Comparison of ENCODE assay signal across 1 cellular context in genomic region chr16:22347100-22347820, GRCh38.
TF ChIP-seq lines count a peak whose summit lies in the region.

No MANE protein-coding gene starts in this region.

TF ChIP-seq in WTC11, 78 proteins besides CTCF, POLR2A, EP300 and RAD21 (continued from another document):
- TF ChIP-seq ZNF512 (CRISPR knock-in tag; IDR thresholded peaks at IDR 0.05; ENCODE audit: borderline replicate concordance) = no peak
- TF ChIP-seq, protein P1, sequence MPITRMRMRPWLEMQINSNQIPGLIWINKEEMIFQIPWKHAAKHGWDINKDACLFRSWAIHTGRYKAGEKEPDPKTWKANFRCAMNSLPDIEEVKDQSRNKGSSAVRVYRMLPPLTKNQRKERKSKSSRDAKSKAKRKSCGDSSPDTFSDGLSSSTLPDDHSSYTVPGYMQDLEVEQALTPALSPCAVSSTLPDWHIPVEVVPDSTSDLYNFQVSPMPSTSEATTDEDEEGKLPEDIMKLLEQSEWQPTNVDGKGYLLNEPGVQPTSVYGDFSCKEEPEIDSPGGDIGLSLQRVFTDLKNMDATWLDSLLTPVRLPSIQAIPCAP (CRISPR knock-in tag; IDR thresholded peaks at IDR 0.05) = no peak
